Comparison of ENCODE assay signal across 18 cellular contexts in the genomic region with DNA sequence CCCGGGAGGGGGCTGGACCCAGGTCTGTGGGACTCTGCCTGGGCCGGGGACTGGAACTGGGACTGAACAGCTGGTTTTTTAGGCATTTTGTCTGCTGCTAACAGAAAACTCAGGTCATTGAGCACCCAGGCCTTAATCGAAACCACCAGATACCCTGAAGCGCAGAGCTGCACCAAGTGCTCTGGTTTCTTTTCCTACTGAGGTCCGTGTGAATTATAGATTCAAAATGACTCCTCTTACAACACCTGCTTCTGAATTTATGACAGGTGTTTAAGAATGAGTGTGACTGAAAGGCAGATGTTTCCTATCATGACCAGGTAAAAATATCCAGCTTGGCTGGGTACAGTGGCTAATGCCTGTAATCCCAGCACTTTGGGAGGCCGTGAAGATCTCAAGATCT. TPM values are rescaled to one million over a fixed set of nuclear protein-coding genes. Genes with fewer than 3 reads are reported as not detected.
DNase-seq lines count a peak whose midpoint lies in the region; ATAC-seq and TF ChIP-seq lines count a peak whose summit lies in the region.
"Had no signal": no experiment of that assay in that cellular context is flagged by ENCODE, and none has a peak within 500 bp of the region (broad histone marks: within the 10 kb centered on the region; RNA-seq: fewer than 3 reads in every experiment).

No MANE protein-coding gene starts in this region.

- peak overlapping the region in 1 of 4 donors; percentile 10 for H3K27ac ChIP-seq in transverse colon
- H3K27ac ChIP-seq: esophagus squamous epithelium, HL-60, KMS-11, testis had no signal

- no peaks in the 10 kb centered on the region for H3K9me3 ChIP-seq in transverse colon
- H3K9me3 ChIP-seq: esophagus squamous epithelium, testis had no signal

- 76% methylated on average over 6 of the region's 6 CpGs; no CpG with 5 or more reads in 1 of the 2 donors for WGBS in transverse colon (ENCODE audit: low coverage in 1 of 2), 2 donors

- no peaks in the 10 kb centered on the region for H3K27me3 ChIP-seq in transverse colon
- H3K27me3 ChIP-seq: esophagus squamous epithelium, testis had no signal

- no peak overlapping the region for H3K4me3 ChIP-seq in transverse colon
- H3K4me3 ChIP-seq: esophagus squamous epithelium, testis had no signal

- peak overlapping the region; percentile 72 for H3K27ac Mint-ChIP-seq in activated T-cell treated with anti-CD3 and anti-CD28 coated beads, Interleukin-2, amount 50 U/mL, for 24 hours

- ATAC-seq in HG02588 (IDR thresholded peaks at IDR 0.05; ENCODE audit: unreplicated experiment) (peak; percentile 35), HG03442 (IDR thresholded peaks at IDR 0.05; ENCODE audit: unreplicated experiment) (peak; percentile 73)
- ATAC-seq: left cardiac atrium had no signal

- H3K36me3 ChIP-seq in transverse colon, result peaks cover 0 to 14% (median 4%) of the 10 kb centered on the region in 4 donors

- H3K36me3 Mint-ChIP-seq in activated T-cell treated with anti-CD3 and anti-CD28 coated beads, Interleukin-2, amount 50 U/mL, for 24 hours (ENCODE audit: low read depth), result peaks cover 96% of the 10 kb centered on the region

- H3K9me3 Mint-ChIP-seq in activated T-cell treated with anti-CD3 and anti-CD28 coated beads, Interleukin-2, amount 50 U/mL, for 24 hours, result no peaks in the 10 kb centered on the region

- no peaks in the 10 kb centered on the region for H3K27me3 Mint-ChIP-seq in activated T-cell treated with anti-CD3 and anti-CD28 coated beads, Interleukin-2, amount 50 U/mL, for 24 hours

- no peak for DNase-seq in activated T-cell treated with anti-CD3 and anti-CD28 coated beads, Interleukin-2, amount 50 U/mL, for 24 hours
- no peak for DNase-seq in activated T-cell treated with anti-CD3 and anti-CD28 coated beads, Interleukin-2, amount 50 U/mL, for 48 hours
- DNase-seq in transverse colon, result peak; percentile 13
- no peak for DNase-seq in NCI-H2196 treated with DMSO at 0.1 percent for 48 hours (lab: John Stamatoyannopoulos, UW; ENCODE audit: unreplicated experiment)
- no peak for DNase-seq in hypothalamus (lab: John Stamatoyannopoulos, UW)
- no peak for DNase-seq in activated naive CD4-positive, alpha-beta T cell treated with anti-CD3 and anti-CD28 coated beads, Interleukin-2, amount 50 U/mL, for 16 hours
- DNase-seq: activated effector memory CD4-positive, alpha-beta T cell treated with anti-CD3 and anti-CD28 coated beads, Interleukin-2, amount 50 U/mL, for 16 hours; Calu3; esophagus squamous epithelium; H7; left cardiac atrium; NCI-H146; NK-92 treated with Interleukin-12 subunit alpha and Interleukin-12 subunit beta, amount 100 ng/mL, for 24 hours; testis had no signal

- in situ Hi-C loops in transverse colon (cut with MboI; ENCODE audit: low pct_ligation_motif_present in 1 of 4, low pct_unique_long_range_greater_than_20kb in 1 of 4, low sequenced_read_pairs in 3 of 4), result no loop called here

- H3K4me3 Mint-ChIP-seq in activated T-cell treated with anti-CD3 and anti-CD28 coated beads, Interleukin-2, amount 50 U/mL, for 24 hours, result no peak overlapping the region

- no peak for TF ChIP-seq POLR2A in transverse colon (IDR thresholded peaks at IDR 0.05)

- peaks cover 7% of the 10 kb centered on the region for H3K4me1 Mint-ChIP-seq in activated T-cell treated with anti-CD3 and anti-CD28 coated beads, Interleukin-2, amount 50 U/mL, for 24 hours (ENCODE audit: low read depth)

- no peak for TF ChIP-seq CTCF in transverse colon (IDR thresholded peaks at IDR 0.05)

- H3K4me1 ChIP-seq in transverse colon, result no peaks in the 10 kb centered on the region
- H3K4me1 ChIP-seq: esophagus squamous epithelium, testis had no signal

- TF ChIP-seq EP300 in transverse colon (IDR thresholded peaks at IDR 0.05; ENCODE audit: low read depth), result no peak

- intact Hi-C loops in transverse colon (cut with DNase I; ENCODE audit: low total_unique reads), result loop anchor here (10.0 kb wide), 1 partner anchor 228 kb away; a partner anchor contains a TSS

RNA-seq across cellular contexts. Expression of a gene that starts 47.8 kb away (rescaled TPM):
- total RNA-seq in transverse colon, result 100 to 1,000 TPM in 3 of 4 donors, 10 to 100 TPM in 1; 78.2 to 341 (median 183) TPM

RNA-seq across cellular contexts. Expression of a gene that starts 49.7 kb away (rescaled TPM):
- 10 to 100 TPM; 13.1 to 41.0 (median 27.4) TPM for total RNA-seq in transverse colon
